ENCODE assay signal across 18 cellular contexts in the genomic region with DNA sequence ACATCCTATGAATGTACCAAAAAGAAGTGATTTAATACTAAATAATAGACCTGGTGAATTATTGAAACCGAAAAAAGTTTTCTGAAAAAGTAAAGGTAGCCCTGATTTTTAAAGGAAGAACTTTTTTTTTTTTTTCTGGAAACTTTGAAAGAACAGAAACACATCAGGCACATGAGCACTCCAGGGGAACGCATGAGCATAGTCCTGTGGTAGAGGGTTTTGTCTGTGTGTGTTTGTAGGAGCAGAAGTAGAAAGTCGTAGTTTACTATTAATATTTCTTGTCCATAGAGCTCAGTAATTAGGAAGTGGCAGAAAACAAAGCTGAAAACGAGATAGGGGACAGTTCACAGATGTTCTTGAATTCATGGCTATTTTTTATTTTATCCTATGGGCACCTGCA.
DNase-seq lines count a peak whose midpoint lies in the region; ATAC-seq and FAIRE-seq lines count a peak whose summit lies in the region.
"Had no signal": no experiment of that assay in that cellular context is flagged by ENCODE, and none has a peak within 500 bp of the region (broad histone marks: within the 10 kb centered on the region; RNA-seq: fewer than 3 reads in every experiment).

No MANE protein-coding gene starts in this region.

- FAIRE-seq in TTC549 (lab: Jason Lieb, UNC), result peak; percentile 47
- FAIRE-seq: A549, G401.6, GM12891, GM19239 had no signal

- no peak for DNase-seq in Right ventricle myocardium superior
- DNase-seq in cardiac septum (ENCODE audit: low spot score), result no peak
- no peak for DNase-seq in left ventricle myocardium superior
- no peak for DNase-seq in left cardiac atrium
- no peak for DNase-seq in stimulated activated naive CD8-positive, alpha-beta T cell treated with anti-CD3 and anti-CD28 coated beads, Interleukin-15, Interleukin-2, amounts not matched to agents 100 U/mL and 50 U/mL, for 24 hours
- no peak for DNase-seq in activated T-cell treated with anti-CD3 and anti-CD28 coated beads for 4 hours
- DNase-seq: AML-193; Caco-2; Calu3; CD4-positive, alpha-beta T cell; CD8-positive, alpha-beta T cell; DMS79 treated with DMSO at 0.1 percent for 48 hours; GF-D8 had no signal

- peak; percentile 63 for ATAC-seq in Right ventricle myocardium superior (ENCODE audit: poor library complexity)
- peak; percentile 57 for ATAC-seq in left ventricle myocardium superior
- ATAC-seq in left cardiac atrium, result no peak
- ATAC-seq in stimulated activated naive CD8-positive, alpha-beta T cell treated with anti-CD3 and anti-CD28 coated beads, Interleukin-15, Interleukin-2, amounts not matched to agents 100 U/mL and 50 U/mL, for 24 hours, result no peak
- ATAC-seq: A549; CD8-positive, alpha-beta T cell had no signal

- intact Hi-C loops in Right ventricle myocardium superior (cut with DNase I), result no loop called here
- intact Hi-C loops in cardiac septum (cut with DNase I), result no loop called here
- intact Hi-C loops in left ventricle myocardium superior (cut with micrococcal nuclease), result no loop called here
- intact Hi-C loops in left cardiac atrium (cut with DNase I), result no loop called here

Comparison
In these comparisons a context has a peak if more than half of its experiments do, and no peak if none do; other contexts are left out.
1. ATAC-seq: peak in Right ventricle myocardium superior (single experiment) and left ventricle myocardium superior (single experiment); none in left cardiac atrium (0 of 2) and stimulated activated naive CD8-positive, alpha-beta T cell treated with anti-CD3 and anti-CD28 coated beads, Interleukin-15, Interleukin-2, amounts not matched to agents 100 U/mL and 50 U/mL, for 24 hours (single experiment).